In genomic region chr17:2171725-2172446, GRCh38 we compare ENCODE assay signal across 8 cellular contexts.
DNase-seq lines count a peak whose midpoint lies in the region; ATAC-seq and FAIRE-seq lines count a peak whose summit lies in the region.

No MANE protein-coding gene starts in this region.

- no peak for ATAC-seq in GM18502 (IDR thresholded peaks at IDR 0.05; ENCODE audit: poor library complexity, unreplicated experiment)

- DNase-seq in HTR-8/SVneo (ENCODE audit: insufficient read length, low spot score) = peak; percentile 61
- DNase-seq in astrocyte of the hippocampus (ENCODE audit: low read depth, low spot score) = peak; percentile 96
- DNase-seq in islet precursor cell = peak; percentile 86
- peak; percentile 78 for DNase-seq in smooth muscle cell of the brain vasculature (ENCODE audit: low read depth, low spot score)
- DNase-seq in GM19240 (ENCODE audit: insufficient read length, low spot score) = no peak
- DNase-seq in MV-4-11 (lab: John Stamatoyannopoulos, UW) = no peak
- no peak for DNase-seq in NCI-H345 (lab: John Stamatoyannopoulos, UW)

- no peak for FAIRE-seq in HTR-8/SVneo (lab: Jason Lieb, UNC)

Comparison
In these comparisons a context has a peak if more than half of its experiments do, and no peak if none do; other contexts are left out.
1. DNase-seq: peak in HTR-8/SVneo (single experiment), astrocyte of the hippocampus (single experiment), islet precursor cell (single experiment) and smooth muscle cell of the brain vasculature (single experiment); none in GM19240 (single experiment), MV-4-11 (single experiment) and NCI-H345 (single experiment).